Comparison of ENCODE assay signal across 14 cellular contexts in the genomic region with DNA sequence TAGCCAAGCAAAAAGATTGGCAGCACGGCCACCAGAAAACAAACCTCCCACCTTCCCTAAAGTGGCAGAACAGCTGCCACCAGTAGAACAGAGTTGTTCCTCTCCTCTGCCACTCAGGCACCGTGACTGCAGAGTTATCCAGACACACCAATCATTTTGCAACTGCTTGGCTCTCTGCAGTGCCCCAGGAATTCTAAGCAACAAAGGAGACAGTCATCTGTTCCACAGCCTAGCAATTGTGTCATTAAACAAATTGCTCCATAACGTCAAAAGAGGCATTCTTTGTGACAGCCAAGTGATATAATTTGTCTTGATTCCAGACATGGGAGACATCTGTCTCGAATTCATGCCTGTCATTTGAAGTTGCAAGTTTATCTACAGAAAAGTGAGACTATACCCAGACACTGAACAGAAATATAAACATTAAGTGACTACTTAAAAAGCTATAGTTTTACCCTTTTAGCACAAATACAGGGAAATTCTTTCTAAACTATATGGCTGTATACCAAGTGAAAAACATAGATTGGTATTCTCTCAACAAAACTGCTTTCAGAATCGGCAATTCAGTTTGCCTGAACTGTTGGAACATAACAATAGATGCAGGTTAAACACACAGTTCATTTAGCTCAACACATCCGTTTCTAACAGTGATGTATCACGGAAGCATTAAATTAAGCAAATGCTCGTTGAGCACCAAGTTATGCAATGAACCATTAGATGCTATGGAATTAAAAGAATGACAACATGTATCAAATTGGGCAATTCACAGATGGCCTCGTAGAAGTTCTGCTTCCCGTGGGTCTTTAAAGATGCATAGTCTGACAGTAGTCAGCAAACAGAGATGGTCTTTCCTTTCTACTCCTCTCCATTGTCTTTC.
DNase-seq lines count a peak whose midpoint lies in the region; ATAC-seq and TF ChIP-seq lines count a peak whose summit lies in the region.
"Had no signal": no experiment of that assay in that cellular context is flagged by ENCODE, and none has a peak within 500 bp of the region (broad histone marks: within the 10 kb centered on the region; RNA-seq: fewer than 3 reads in every experiment).

No MANE protein-coding gene starts in this region.

- DNase-seq in AG10803 (ENCODE audit: low read depth) = peak; percentile 56
- peak; percentile 19 for DNase-seq in NCI-H1694 (lab: John Stamatoyannopoulos, UW)
- DNase-seq in amniotic epithelial cell (ENCODE audit: low read depth) = peak; percentile 3
- DNase-seq in medulla oblongata (ENCODE audit: extremely low spot score) = peak; percentile 67
- no peak for DNase-seq in KBM-7
- DNase-seq: activated CD4-positive, alpha-beta T cell treated with anti-CD3 and anti-CD28 coated beads for 1 hour; kidney; NCI-H510A; stimulated activated CD4-positive, alpha-beta T cell treated with anti-CD3 and anti-CD28 coated beads, Interleukin-4, amount 100 ng/mL, for 4 hours had no signal

- ATAC-seq in HG03097 (IDR thresholded peaks at IDR 0.05; ENCODE audit: low FRiP score, unreplicated experiment) (no peak), GM19023 (IDR thresholded peaks at IDR 0.05; ENCODE audit: unreplicated experiment) (no peak), GM18868 (IDR thresholded peaks at IDR 0.05; ENCODE audit: unreplicated experiment) (no peak)
- ATAC-seq: activated T-helper 17 cell treated with anti-CD3 and anti-CD28 coated beads, Interleukin-2, amount 50 U/mL, for 72 hours had no signal

- in situ Hi-C loops in KBM-7 (cut with MboI; ENCODE audit: low pct_unique_long_range_greater_than_20kb, low sequenced_read_pairs) = no loop called here

- no peak overlapping the region for H3K4me3 ChIP-seq in AG10803 (ENCODE audit: low read length)
- H3K4me3 ChIP-seq: esophagus muscularis mucosa had no signal

- no peak for TF ChIP-seq CTCF in AG10803 (conservative IDR thresholded peaks at IDR 0.05; ENCODE audit: low read length)
